8 cellular contexts compared by ENCODE assay signal in genomic region chr9:112333639-112334318, GRCh38. TPM values are rescaled to one million over a fixed set of nuclear protein-coding genes. Genes with fewer than 3 reads are reported as not detected.
DNase-seq lines count a peak whose midpoint lies in the region; ATAC-seq and TF ChIP-seq lines count a peak whose summit lies in the region.

No MANE protein-coding gene starts in this region.

- ATAC-seq in activated T-helper 17 cell treated with anti-CD3 and anti-CD28 coated beads, Interleukin-2, amount 50 U/mL, for 72 hours (replicated peaks): peak; percentile 78
- peak; percentile 94 to 96 for ATAC-seq in natural killer cell treated with Interleukin-12 subunit alpha and Interleukin-12 subunit beta and Interleukin-15 and Interleukin-18, amount 100 ng/mL, for 72 hours

- peak; percentile 41 for TF ChIP-seq CTCF in fibroblast of mammary gland (conservative IDR thresholded peaks at IDR 0.05; ENCODE audit: control insufficient read depth, insufficient read depth, low read depth, low read length)

- peaks cover 6% of the 10 kb centered on the region for H3K4me1 Mint-ChIP-seq in activated T-helper 17 cell treated with anti-CD3 and anti-CD28 coated beads, Interleukin-2, amount 50 U/mL, for 72 hours
- peaks cover 23 to 26% of the 10 kb centered on the region in 2 donors for H3K4me1 Mint-ChIP-seq in natural killer cell treated with Interleukin-12 subunit alpha and Interleukin-12 subunit beta and Interleukin-15 and Interleukin-18, amount 100 ng/mL, for 72 hours (ENCODE audit: low read depth in 2 of 2)

- H3K27me3 Mint-ChIP-seq in activated T-helper 17 cell treated with anti-CD3 and anti-CD28 coated beads, Interleukin-2, amount 50 U/mL, for 72 hours: no peaks in the 10 kb centered on the region
- no peaks in the 10 kb centered on the region for H3K27me3 Mint-ChIP-seq in natural killer cell treated with Interleukin-12 subunit alpha and Interleukin-12 subunit beta and Interleukin-15 and Interleukin-18, amount 100 ng/mL, for 72 hours

- DNase-seq in ELF-1 (ENCODE audit: low read depth, low spot score) (peak; percentile 95), GOT3 (lab: John Stamatoyannopoulos, UW) (peak; percentile 68), LHCN-M2 (ENCODE audit: low read depth) (peak; percentile 94), RPMI7951 (ENCODE audit: low read depth) (peak; percentile 92), fibroblast of mammary gland (ENCODE audit: low read depth) (peak; percentile 93)
- peak; percentile 94 for DNase-seq in natural killer cell treated with Interleukin-12 subunit alpha and Interleukin-12 subunit beta and Interleukin-15 and Interleukin-18, amount 100 ng/mL, for 72 hours (ENCODE audit: low spot score)
- peak; percentile 86 for DNase-seq in stimulated activated naive CD4-positive, alpha-beta T cell treated with Interleukin-2 at 50 U/mL for 16 hours (lab: John Stamatoyannopoulos, UW)

- peak overlapping the region; percentile 87 for H3K27ac Mint-ChIP-seq in activated T-helper 17 cell treated with anti-CD3 and anti-CD28 coated beads, Interleukin-2, amount 50 U/mL, for 72 hours
- peak overlapping the region; percentile 86 to 90 for H3K27ac Mint-ChIP-seq in natural killer cell treated with Interleukin-12 subunit alpha and Interleukin-12 subunit beta and Interleukin-15 and Interleukin-18, amount 100 ng/mL, for 72 hours

- peak overlapping the region; percentile 89 for H3K4me3 ChIP-seq in fibroblast of mammary gland (ENCODE audit: control insufficient read depth, low read depth, low read length)

- H3K36me3 Mint-ChIP-seq in activated T-helper 17 cell treated with anti-CD3 and anti-CD28 coated beads, Interleukin-2, amount 50 U/mL, for 72 hours (ENCODE audit: low read depth): no peaks in the 10 kb centered on the region
- H3K36me3 Mint-ChIP-seq in natural killer cell treated with Interleukin-12 subunit alpha and Interleukin-12 subunit beta and Interleukin-15 and Interleukin-18, amount 100 ng/mL, for 72 hours: no peaks in the 10 kb centered on the region

- no peaks in the 10 kb centered on the region for H3K9me3 Mint-ChIP-seq in activated T-helper 17 cell treated with anti-CD3 and anti-CD28 coated beads, Interleukin-2, amount 50 U/mL, for 72 hours
- no peaks in the 10 kb centered on the region for H3K9me3 Mint-ChIP-seq in natural killer cell treated with Interleukin-12 subunit alpha and Interleukin-12 subunit beta and Interleukin-15 and Interleukin-18, amount 100 ng/mL, for 72 hours

- peak overlapping the region; percentile 79 for H3K4me3 Mint-ChIP-seq in activated T-helper 17 cell treated with anti-CD3 and anti-CD28 coated beads, Interleukin-2, amount 50 U/mL, for 72 hours
- peak overlapping the region; percentile 88 for H3K4me3 Mint-ChIP-seq in natural killer cell treated with Interleukin-12 subunit alpha and Interleukin-12 subunit beta and Interleukin-15 and Interleukin-18, amount 100 ng/mL, for 72 hours

RNA-seq across cellular contexts. Expression of gene PTBP3, which starts 0.4 kb away (rescaled TPM):
- 31.7 and 35.7 TPM in 2 replicates for total RNA-seq in LHCN-M2 (2014; rRNA removed)
- 9.1 TPM for polyA plus RNA-seq in LHCN-M2 (2012)
- total RNA-seq in RPMI7951 (2014; rRNA removed; shearing (Covaris generic)): 21.4 and 36.4 TPM in 2 replicates
- total RNA-seq in activated T-helper 17 cell treated with anti-CD3 and anti-CD28 coated beads, Interleukin-2, amount 50 U/mL, for 72 hours: 100 to 1,000 TPM in 1 of 2 donors, 10 to 100 TPM in 1; 83.5 to 117 TPM
- 100 to 1,000 TPM; 123 to 143 TPM for total RNA-seq in natural killer cell treated with Interleukin-12 subunit alpha and Interleukin-12 subunit beta and Interleukin-15 and Interleukin-18, amount 100 ng/mL, for 72 hours

RNA-seq across cellular contexts. Expression of gene HSDL2, which starts 46.1 kb away (rescaled TPM):
- total RNA-seq in LHCN-M2 (2014; rRNA removed): 43.3 and 45.8 TPM in 2 replicates
- 19.2 TPM for polyA plus RNA-seq in LHCN-M2 (2012)
- total RNA-seq in RPMI7951 (2014; rRNA removed; shearing (Covaris generic)): 30.2 and 40.0 TPM in 2 replicates
- total RNA-seq in activated T-helper 17 cell treated with anti-CD3 and anti-CD28 coated beads, Interleukin-2, amount 50 U/mL, for 72 hours: 10 to 100 TPM; 23.4 to 38.1 TPM
- 10 to 100 TPM; 15.6 to 19.6 TPM for total RNA-seq in natural killer cell treated with Interleukin-12 subunit alpha and Interleukin-12 subunit beta and Interleukin-15 and Interleukin-18, amount 100 ng/mL, for 72 hours

Comparison
In these comparisons a context has a peak if more than half of its experiments do, and no peak if none do; other contexts are left out.
1. Peak in every context shown above with its lines: DNase-seq, ATAC-seq and H3K4me3 ChIP-seq.